In the genomic region with DNA sequence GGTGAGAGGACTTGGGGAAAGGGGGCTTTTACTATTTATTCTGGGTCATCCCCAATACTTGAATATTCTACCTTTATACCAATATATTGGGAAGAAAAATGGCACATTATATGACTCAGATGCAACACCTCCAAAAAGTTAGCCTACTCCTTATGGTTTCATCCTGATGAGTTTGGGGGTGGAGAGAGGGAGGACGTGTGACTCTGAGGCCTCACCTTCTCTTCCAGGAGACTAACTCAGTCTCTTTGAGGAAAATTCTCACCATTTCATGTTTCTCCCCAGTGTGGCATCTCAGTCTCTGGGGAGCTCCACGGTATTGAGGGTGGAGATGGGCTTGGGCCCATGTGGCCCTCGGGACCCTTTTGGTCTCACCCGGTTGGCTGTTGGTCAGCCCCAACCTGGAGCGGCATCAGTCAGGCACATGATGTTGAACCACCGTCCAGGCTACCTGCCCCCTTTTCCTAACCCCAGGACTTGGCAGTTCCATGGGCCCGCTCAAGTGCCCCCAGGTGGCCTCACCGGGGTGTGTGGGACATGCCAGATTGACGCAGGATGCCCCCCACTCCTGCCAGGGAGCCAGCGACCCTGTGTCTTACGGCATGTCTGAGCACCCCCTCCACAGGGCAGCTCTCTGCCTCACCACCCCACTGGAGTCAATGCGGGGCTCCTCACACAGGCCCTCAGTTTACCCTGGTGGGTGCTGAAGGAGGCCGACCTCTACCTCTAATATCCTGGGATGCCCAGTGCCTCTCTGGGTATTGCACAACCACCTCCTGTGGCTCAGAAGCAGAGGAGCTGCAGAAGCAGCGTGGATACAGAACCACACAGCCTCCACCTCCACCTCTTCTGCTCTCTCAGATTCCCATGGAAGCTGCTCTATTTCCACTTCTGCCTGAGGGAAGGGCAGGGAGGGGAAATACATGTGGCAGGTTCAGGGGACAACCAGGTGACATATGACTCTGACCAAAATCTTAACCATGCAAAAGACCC, we compare ENCODE assay signal across 20 cellular contexts.
"Had no signal": no experiment of that assay in that cellular context is flagged by ENCODE, and none has a peak within 500 bp of the region (broad histone marks: within the 10 kb centered on the region; RNA-seq: fewer than 3 reads in every experiment).

No MANE protein-coding gene starts in this region.

- H3K36me3 ChIP-seq: left ventricle myocardium inferior, lower lobe of right lung, pancreas, prostate gland had no signal

- H3K4me3 Mint-ChIP-seq: memory B cell, mesothelial cell of epicardium, natural killer cell, neural crest cell had no signal

- FAIRE-seq: islet of Langerhans, pancreas, urothelium cell line had no signal

- H3K27ac Mint-ChIP-seq: memory B cell, mesothelial cell of epicardium, natural killer cell had no signal

- H3K4me1 ChIP-seq: left ventricle myocardium inferior, lower lobe of right lung, pancreas, prostate gland had no signal

- H3K9me3 Mint-ChIP-seq: neural crest cell had no signal

- H3K9me3 ChIP-seq: left ventricle myocardium inferior, lower lobe of right lung, pancreas, prostate gland had no signal

- H3K4me3 ChIP-seq: left ventricle myocardium inferior, lower lobe of right lung, pancreas, prostate gland had no signal

- H3K27ac ChIP-seq: epithelial cell of prostate, left ventricle myocardium inferior, lower lobe of right lung, pancreas, prostate gland had no signal

- DNase-seq: effector memory CD4-positive, alpha-beta T cell; foreskin melanocyte; hippocampal formation; left ventricle myocardium inferior; lower lobe of right lung; natural killer cell; occipital lobe; pancreas; stimulated activated CD4-positive, alpha-beta T cell treated with anti-CD3 and anti-CD28 coated beads, Interleukin-2, amount 100 ng/mL, for 24 hours; stimulated activated CD4-positive, alpha-beta T cell treated with anti-CD3 and anti-CD28 coated beads, Interleukin-4, amount 100 ng/mL, for 4 hours; stimulated activated naive CD4-positive, alpha-beta T cell treated with Interleukin-2 at 50 U/mL for 16 hours; trophoblast cell had no signal

- H3K36me3 Mint-ChIP-seq: mesothelial cell of epicardium, natural killer cell had no signal

- ATAC-seq: natural killer cell, pancreas, sciatic nerve had no signal

- H3K4me1 Mint-ChIP-seq: memory B cell, mesothelial cell of epicardium, natural killer cell had no signal
